ENCODE assay signal across 16 cellular contexts in genomic region chr2:234467289-234467688, GRCh38. TPM values are rescaled to one million over a fixed set of nuclear protein-coding genes. Genes with fewer than 3 reads are reported as not detected.
DNase-seq lines count a peak whose midpoint lies in the region; ATAC-seq and TF ChIP-seq lines count a peak whose summit lies in the region.
"Had no signal": no experiment of that assay in that cellular context is flagged by ENCODE, and none has a peak within 500 bp of the region (broad histone marks: within the 10 kb centered on the region; RNA-seq: fewer than 3 reads in every experiment).

No MANE protein-coding gene starts in this region.

- H3K9me3 Mint-ChIP-seq in naive thymus-derived CD8-positive, alpha-beta T cell: no peaks in the 10 kb centered on the region

- H3K4me3 ChIP-seq in DND-41 (ENCODE audit: low read depth in 1 of 2, low read length in 2 of 2) (no peak overlapping the region), choroid plexus epithelial cell (ENCODE audit: low read depth, low read length) (no peak overlapping the region)
- H3K4me3 ChIP-seq: heart right ventricle, spleen had no signal

- no peak overlapping the region for H3K4me2 ChIP-seq in DND-41 (ENCODE audit: insufficient read depth, low read length)

- peak overlapping the region; percentile 94 for H3K27ac ChIP-seq in DND-41 (ENCODE audit: low read length)
- H3K27ac ChIP-seq: RWPE1, spleen had no signal

- H3K4me3 Mint-ChIP-seq in naive thymus-derived CD8-positive, alpha-beta T cell: no peak overlapping the region

- peaks cover 6% of the 10 kb centered on the region for H3K79me2 ChIP-seq in DND-41 (ENCODE audit: insufficient read depth, low read length)

- H3K36me3 ChIP-seq in DND-41 (ENCODE audit: insufficient read depth, low read length): no peaks in the 10 kb centered on the region
- H3K36me3 ChIP-seq: heart right ventricle, spleen had no signal

- no peak overlapping the region for H2AFZ ChIP-seq in DND-41 (ENCODE audit: low read depth, low read length)

- peaks cover 33 to 48% (median 46%) of the 10 kb centered on the region in 4 donors for H3K4me1 Mint-ChIP-seq in naive thymus-derived CD8-positive, alpha-beta T cell

- POLR2A ChIA-PET in naive thymus-derived CD8-positive, alpha-beta T cell (lab: Charles Lee): interaction anchor here (0.9 to 13.5 kb wide), 4 partner anchors 17 to 29 kb away, joined by 3 to 235 read pairs (median 23); partner anchors contain the start of gene ARL4C

- ATAC-seq in DND-41 (ENCODE audit: insufficient read depth, low read depth): no peak
- ATAC-seq in naive thymus-derived CD8-positive, alpha-beta T cell: no peak
- ATAC-seq in HG03045 (IDR thresholded peaks at IDR 0.05; ENCODE audit: unreplicated experiment): no peak
- ATAC-seq: heart right ventricle had no signal

- TF ChIP-seq CTCF in DND-41 (IDR thresholded peaks at IDR 0.05; ENCODE audit: borderline replicate concordance, extremely low read depth, low read length, poor library complexity, severe bottlenecking) (no peak), choroid plexus epithelial cell (conservative IDR thresholded peaks at IDR 0.05; ENCODE audit: low read depth, low read length) (no peak)

- H4K20me1 ChIP-seq in DND-41 (ENCODE audit: insufficient read depth, low read length): no peaks in the 10 kb centered on the region

- no peaks in the 10 kb centered on the region for H3K27me3 ChIP-seq in DND-41 (ENCODE audit: insufficient read depth, low read length, poor library complexity)
- H3K27me3 ChIP-seq: heart right ventricle, spleen had no signal

- peaks cover 52% of the 10 kb centered on the region for H3K4me1 ChIP-seq in DND-41 (ENCODE audit: insufficient read depth, low read length)

- intact Hi-C loops in cardiac septum (cut with DNase I): no loop called here

- no peak overlapping the region for H3K9ac ChIP-seq in DND-41 (ENCODE audit: low read depth, low read length)

- peak overlapping the region in 6 of 10 donors; percentile 32 to 92 (median 50) for H3K27ac Mint-ChIP-seq in naive thymus-derived CD8-positive, alpha-beta T cell

- no peaks in the 10 kb centered on the region for H3K27me3 Mint-ChIP-seq in naive thymus-derived CD8-positive, alpha-beta T cell

- DNase-seq in DND-41 (no peak), LHCN-M2 (ENCODE audit: low read depth) (peak; percentile 86), choroid plexus epithelial cell (ENCODE audit: low read depth) (peak; percentile 63), cardiac septum (ENCODE audit: low spot score) (no peak), cerebellar cortex (ENCODE audit: low spot score) (no peak)
- DNase-seq in naive thymus-derived CD8-positive, alpha-beta T cell: no peak
- DNase-seq: activated CD4-positive, CD25-positive, alpha-beta regulatory T cell; activated naive CD4-positive, alpha-beta T cell treated with Interleukin-2 at 50 U/mL for 16 hours; Calu3; caudate nucleus; heart right ventricle; NCI-H187 treated with DMSO at 0.1 percent for 48 hours; NCI-H510A; spleen had no signal

- no peaks in the 10 kb centered on the region for H3K9me3 ChIP-seq in DND-41 (ENCODE audit: insufficient read depth, low read length, severe bottlenecking)
- H3K9me3 ChIP-seq: spleen had no signal

- no peaks in the 10 kb centered on the region for H3K36me3 Mint-ChIP-seq in naive thymus-derived CD8-positive, alpha-beta T cell

RNA-seq across cellular contexts. Expression of gene ARL4C, which starts 29.6 kb away (rescaled TPM):
- 17.1 and 19.6 TPM in 2 replicates for total RNA-seq in LHCN-M2 (2014; rRNA removed)
- polyA plus RNA-seq in LHCN-M2 (2012): 10.5 TPM
- 100 to 1,000 TPM; 137 to 142 TPM for total RNA-seq in naive thymus-derived CD8-positive, alpha-beta T cell
- polyA plus RNA-seq in naive thymus-derived CD8-positive, alpha-beta T cell: 100 to 1,000 TPM in 2 of 3 donors, 10 to 100 TPM in 1; 52.9 to 140 (median 112) TPM
- 1.7 TPM for total RNA-seq in cardiac septum

Comparison
In these comparisons a context has a peak if more than half of its experiments do, and no peak if none do; other contexts are left out.
1. DNase-seq: peak in LHCN-M2 (single experiment) and choroid plexus epithelial cell (single experiment); none in DND-41 (single experiment), naive thymus-derived CD8-positive, alpha-beta T cell (0 of 10), cardiac septum (single experiment) and cerebellar cortex (single experiment).